ENCODE assay signal across 1 cellular context in genomic region chr20:45359406-45360148, GRCh38.
TF ChIP-seq lines count a peak whose summit lies in the region.

No MANE protein-coding gene starts in this region.

TF ChIP-seq in HepG2, 621 proteins besides CTCF, POLR2A, EP300 and RAD21 (continues in another document):
- TF ChIP-seq ZFYVE20 (CRISPR knock-in tag; IDR thresholded peaks at IDR 0.05; ENCODE audit: borderline replicate concordance, low read depth) (no peak), ZNF253 (CRISPR knock-in tag; IDR thresholded peaks at IDR 0.05; ENCODE audit: borderline replicate concordance) (no peak), ZNF30 (CRISPR knock-in tag; IDR thresholded peaks at IDR 0.05) (no peak), ZNF615 (CRISPR knock-in tag; IDR thresholded peaks at IDR 0.05; ENCODE audit: borderline replicate concordance) (no peak), ZNF513 (CRISPR knock-in tag; conservative IDR thresholded peaks at IDR 0.05) (no peak), ZNF333 (CRISPR knock-in tag; IDR thresholded peaks at IDR 0.05; ENCODE audit: borderline replicate concordance) (no peak), ZNF17 (CRISPR knock-in tag; IDR thresholded peaks at IDR 0.05) (no peak), MTA3 (CRISPR knock-in tag; IDR thresholded peaks at IDR 0.05) (no peak), PTBP1 (IDR thresholded peaks at IDR 0.05; ENCODE audit: low read depth, low read length, poor library complexity, severe bottlenecking) (no peak), ZNF574 (CRISPR knock-in tag; IDR thresholded peaks at IDR 0.05) (peak; percentile 47; the same call in 1 of the 2 replicates), ZNF543 (CRISPR knock-in tag; IDR thresholded peaks at IDR 0.05) (no peak), ZBTB10 (CRISPR knock-in tag; IDR thresholded peaks at IDR 0.05; ENCODE audit: borderline replicate concordance) (peak; percentile 99), CREB1 (IDR thresholded peaks at IDR 0.05) (peak; percentile 66), CREB1 (CRISPR knock-in tag; IDR thresholded peaks at IDR 0.05) (peak; percentile 76), SNAPC2 (CRISPR knock-in tag; IDR thresholded peaks at IDR 0.05) (no peak), SOX13 (IDR thresholded peaks at IDR 0.05) (no peak), SOX13 (CRISPR knock-in tag; conservative IDR thresholded peaks at IDR 0.05 in 1 of 2, IDR thresholded peaks at IDR 0.05 in 1 of 2) (no peak; a peak in 1 of 4 replicates), ZMAT5 (CRISPR knock-in tag; IDR thresholded peaks at IDR 0.05; ENCODE audit: borderline replicate concordance, low read depth) (no peak), REL (CRISPR knock-in tag; conservative IDR thresholded peaks at IDR 0.05) (no peak), ZNF451 (CRISPR knock-in tag; IDR thresholded peaks at IDR 0.05) (no peak), ELF4 (CRISPR knock-in tag; IDR thresholded peaks at IDR 0.05; ENCODE audit: borderline replicate concordance) (no peak; the same call in 1 of the 2 replicates), ZNF556 (CRISPR knock-in tag; IDR thresholded peaks at IDR 0.05; ENCODE audit: borderline replicate concordance) (no peak), CBFB (CRISPR knock-in tag; IDR thresholded peaks at IDR 0.05) (no peak), DDIT3 (CRISPR knock-in tag; IDR thresholded peaks at IDR 0.05) (no peak), THAP7 (CRISPR knock-in tag; IDR thresholded peaks at IDR 0.05) (no peak), NR2F2 (IDR thresholded peaks at IDR 0.05; ENCODE audit: borderline replicate concordance, low read depth) (peak; percentile 33; the same call in 1 of the 2 replicates), CEBPB (IDR thresholded peaks at IDR 0.05; ENCODE audit: borderline replicate concordance, low read depth, low read length) (0 out of 2 replicates have a peak, but pooled peaks have one; percentile 8), SOX6 (IDR thresholded peaks at IDR 0.05) (no peak), SOX6 (CRISPR knock-in tag; IDR thresholded peaks at IDR 0.05) (peak; percentile 16; the same call in 1 of the 2 replicates), NCOA2 (CRISPR knock-in tag; IDR thresholded peaks at IDR 0.05) (no peak; the same call in 1 of the 2 replicates), HNF4A (CRISPR knock-in tag; IDR thresholded peaks at IDR 0.05) (no peak; the same call in none of the 2 replicates), ZNF207 (IDR thresholded peaks at IDR 0.05; ENCODE audit: borderline replicate concordance) (no peak), ATF3 (CRISPR knock-in tag; IDR thresholded peaks at IDR 0.05) (peak; percentile 89), HMG20A (CRISPR knock-in tag; IDR thresholded peaks at IDR 0.05; ENCODE audit: borderline replicate concordance) (peak; percentile 48; the same call in 1 of the 2 replicates), SMARCC2 (IDR thresholded peaks at IDR 0.05) (no peak), SIN3A (IDR thresholded peaks at IDR 0.05; ENCODE audit: borderline replicate concordance, low read depth, low read length) (no peak), ZNF792 (CRISPR knock-in tag; IDR thresholded peaks at IDR 0.05) (no peak), AKAP8 (CRISPR knock-in tag; IDR thresholded peaks at IDR 0.05) (no peak), ZMYM2 (CRISPR knock-in tag; IDR thresholded peaks at IDR 0.05) (peak; percentile 7; the same call in 1 of the 2 replicates), ATF5 (CRISPR knock-in tag; IDR thresholded peaks at IDR 0.05; ENCODE audit: low read depth) (no peak), BRCA1 (CRISPR knock-in tag; IDR thresholded peaks at IDR 0.05) (no peak), KLF11 (CRISPR knock-in tag; IDR thresholded peaks at IDR 0.05) (no peak), TCF7 (IDR thresholded peaks at IDR 0.05; ENCODE audit: low read depth) (no peak), TFAP4 (IDR thresholded peaks at IDR 0.05; ENCODE audit: borderline replicate concordance, low read depth) (peak; percentile 59; the same call in 1 of the 2 replicates), ZNF788 (CRISPR knock-in tag; IDR thresholded peaks at IDR 0.05; ENCODE audit: borderline replicate concordance) (peak; percentile 38; the same call in 1 of the 2 replicates), ZNF354B (CRISPR knock-in tag; IDR thresholded peaks at IDR 0.05) (no peak), POLR2AphosphoS2 (IDR thresholded peaks at IDR 0.05; ENCODE audit: low read depth, low read length) (no peak), ZNF850 (CRISPR knock-in tag; conservative IDR thresholded peaks at IDR 0.05) (no peak), KDM1A (CRISPR knock-in tag; IDR thresholded peaks at IDR 0.05) (no peak), SNAPC5 (CRISPR knock-in tag; IDR thresholded peaks at IDR 0.05; ENCODE audit: borderline replicate concordance) (0 out of 2 replicates have a peak, but pooled peaks have one; percentile 39), UBTF (CRISPR knock-in tag; IDR thresholded peaks at IDR 0.05) (no peak), GFI1 (CRISPR knock-in tag; IDR thresholded peaks at IDR 0.05; ENCODE audit: borderline replicate concordance) (no peak), DNMT3B (CRISPR knock-in tag; conservative IDR thresholded peaks at IDR 0.05) (no peak; the same call in 1 of the 2 replicates), ZNF746 (CRISPR knock-in tag; IDR thresholded peaks at IDR 0.05) (no peak), PAX8 (CRISPR knock-in tag; IDR thresholded peaks at IDR 0.05; ENCODE audit: borderline replicate concordance) (no peak), ZNF362 (CRISPR knock-in tag; IDR thresholded peaks at IDR 0.05; ENCODE audit: borderline replicate concordance) (no peak), ZNF768 (CRISPR knock-in tag; IDR thresholded peaks at IDR 0.05) (no peak), SP1 (IDR thresholded peaks at IDR 0.05) (no peak), SP1 (CRISPR knock-in tag; IDR thresholded peaks at IDR 0.05) (0 out of 2 replicates have a peak, but pooled peaks have one; percentile 12), RBAK (CRISPR knock-in tag; IDR thresholded peaks at IDR 0.05) (no peak), IRF1 (CRISPR knock-in tag; IDR thresholded peaks at IDR 0.05; ENCODE audit: low read depth) (no peak)
